8 cellular contexts compared by ENCODE assay signal in the genomic region with DNA sequence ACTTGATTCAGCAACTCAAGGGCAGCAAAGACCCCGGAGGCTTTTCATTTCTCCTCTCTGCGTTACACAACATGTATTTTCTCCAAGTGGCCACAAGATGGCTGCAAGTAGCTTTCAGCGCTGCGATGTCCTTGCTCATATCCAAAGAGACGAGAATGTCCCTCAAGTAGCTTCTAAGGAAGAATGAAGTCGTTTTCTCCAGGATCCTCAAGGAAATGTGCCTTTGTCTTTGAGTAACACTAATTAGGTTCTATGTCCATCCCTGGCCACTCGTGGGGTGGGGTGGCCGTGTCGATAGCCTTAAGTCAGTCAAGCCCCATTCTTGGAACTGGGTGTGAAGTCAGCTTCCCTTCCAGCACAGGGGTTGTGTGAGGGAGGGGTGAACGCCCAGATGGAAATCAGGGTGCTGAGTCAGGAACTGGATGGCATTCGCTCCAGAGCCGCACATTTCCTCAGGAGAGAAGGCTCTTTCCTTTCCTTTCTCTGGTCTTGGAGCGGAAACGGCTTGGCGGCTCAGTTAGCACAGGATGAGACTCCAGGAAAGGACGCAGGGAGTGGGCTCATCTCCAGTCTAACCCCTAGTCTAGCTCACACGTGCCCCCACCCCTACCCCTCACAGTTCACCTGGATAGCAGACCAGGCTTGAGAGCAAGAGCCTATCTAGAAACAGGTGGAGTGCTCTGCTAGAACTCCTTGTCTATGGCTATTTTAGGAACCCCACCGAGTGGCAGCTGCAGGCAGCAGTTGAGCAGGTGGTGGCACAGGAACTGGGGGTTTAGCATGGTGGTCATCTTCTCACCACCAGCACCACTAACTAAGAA. TPM values are rescaled to one million over a fixed set of nuclear protein-coding genes. Genes with fewer than 3 reads are reported as not detected.
A peak's percentile ranks its signal among the peaks of the same experiment; 100 is the strongest.
DNase-seq lines count a peak whose midpoint lies in the region; ATAC-seq, FAIRE-seq and TF ChIP-seq lines count a peak whose summit lies in the region.

No MANE protein-coding gene starts in this region.

- no peak for TF ChIP-seq POLR2A in GM12878 (IDR thresholded peaks at IDR 0.05; ENCODE audit: low read depth, low read length)
- no peak for TF ChIP-seq POLR2A in gastrocnemius medialis (IDR thresholded peaks at IDR 0.05)

- SMC1A ChIA-PET in GM12878 (lab: Charles Lee; ENCODE audit: uncharacterized antibody, unreplicated experiment) = interaction anchor here (1.0 to 1.1 kb wide), 2 partner anchors 254 to 256 kb away, joined by 3 to 4 read pairs; partner anchors contain the start of gene NXPE4

- H3K4me2 ChIP-seq in MM.1S (ENCODE audit: low read depth, low read length) (peak overlapping the region; percentile 95), GM12878 (ENCODE audit: control insufficient read depth, insufficient read depth) (no peak overlapping the region)

- H4K20me1 ChIP-seq in MM.1S (ENCODE audit: insufficient read depth, low read length) (no peaks in the 10 kb centered on the region), GM12878 (ENCODE audit: control insufficient read depth, insufficient read depth) (no peaks in the 10 kb centered on the region)

- H3K79me2 ChIP-seq in MM.1S (ENCODE audit: low read length) = no peaks in the 10 kb centered on the region
- no peaks in the 10 kb centered on the region for H3K79me2 ChIP-seq in GM12878 (ENCODE audit: control insufficient read depth, insufficient read depth, low read length)

- H3K36me3 ChIP-seq in MM.1S (replicated peaks; ENCODE audit: insufficient read depth, low read length) (no peaks in the 10 kb centered on the region), GM12878 (ENCODE audit: control insufficient read depth in 2 of 2, insufficient read depth in 2 of 2, low read length in 1 of 2) (no peaks in the 10 kb centered on the region), iPS DF 6.9 (ENCODE audit: control insufficient read depth, insufficient read depth, low read length) (no peaks in the 10 kb centered on the region), gastrocnemius medialis (no peaks in the 10 kb centered on the region)

- H3K4me1 ChIP-seq in MM.1S (ENCODE audit: low read length) (peaks cover 30% of the 10 kb centered on the region), GM12878 (ENCODE audit: control insufficient read depth, insufficient read depth, low read length) (no peaks in the 10 kb centered on the region), iPS DF 6.9 (ENCODE audit: control insufficient read depth, insufficient read depth, low read length) (0 out of 2 replicates have a peak, but pooled peaks cover 2% of the 10 kb centered on the region), gastrocnemius medialis (peaks cover 7 to 8% of the 10 kb centered on the region in 2 donors)

- ATAC-seq in GM12878 = peak; percentile 83
- ATAC-seq in gastrocnemius medialis = peak; percentile 70 to 88
- no peak for ATAC-seq in GM18520 (IDR thresholded peaks at IDR 0.05; ENCODE audit: unreplicated experiment)

- H3K27ac ChIP-seq in MM.1S (ENCODE audit: low read length) = peak overlapping the region; percentile 91
- H3K27ac ChIP-seq in GM12878 (ENCODE audit: control insufficient read depth, insufficient read depth) = no peak overlapping the region
- H3K27ac ChIP-seq in iPS DF 6.9 (ENCODE audit: low read length) = no peak overlapping the region
- peak overlapping the region in 3 of 4 donors; percentile 2 to 29 (median 14) for H3K27ac ChIP-seq in gastrocnemius medialis

- no peaks in the 10 kb centered on the region for H3K9me3 ChIP-seq in MM.1S (replicated peaks; ENCODE audit: insufficient read depth, low read length)
- no peaks in the 10 kb centered on the region for H3K9me3 ChIP-seq in GM12878 (replicated peaks; ENCODE audit: control insufficient read depth, insufficient read depth, low read length)
- H3K9me3 ChIP-seq in iPS DF 6.9 (ENCODE audit: control insufficient read depth, insufficient read depth, low read length) = no peaks in the 10 kb centered on the region
- no peaks in the 10 kb centered on the region for H3K9me3 ChIP-seq in gastrocnemius medialis

- no peak for TF ChIP-seq EP300 in GM12878 (IDR thresholded peaks at IDR 0.05; ENCODE audit: borderline replicate concordance in 1 of 2, control insufficient read depth in 1 of 2, low read depth in 2 of 2, low read length in 2 of 2)

- no peaks in the 10 kb centered on the region for H3K9me2 ChIP-seq in MM.1S (replicated peaks; ENCODE audit: insufficient read depth, low read length)

- H3F3A ChIP-seq in MM.1S (ENCODE audit: insufficient read depth, low read length) = peaks cover 29% of the 10 kb centered on the region

- CTCF ChIA-PET in GM12878 (lab: Yijun Ruan, JAX) = interaction anchor here (0.8 to 1.3 kb wide), 7 partner anchors 9 to 254 kb away, joined by 3 to 7 read pairs (median 4); no protein-coding TSS in a partner anchor

- POLR2A ChIA-PET in GM12878 (lab: Charles Lee) = no interaction called here

- no TSS peak for BruUV-seq in GM12878 (replicated peaks; lab: Mats Ljungman, UMichigan)

- RAD21 ChIA-PET in GM12878 (lab: Charles Lee; ENCODE audit: unreplicated experiment) = interaction anchor here (0.9 kb wide), 1 partner anchor 255 kb away, joined by 3 read pairs; the partner anchor contains the start of gene NXPE4

- intact Hi-C loops in GM12878 (cut with micrococcal nuclease; ENCODE audit: unreplicated experiment) = loop anchor here (5.0 kb wide), 1 partner anchor 267 kb away; no protein-coding TSS in a partner anchor
- intact Hi-C loops in gastrocnemius medialis (cut with DNase I; ENCODE audit: low total_unique reads) = loop anchor here (2.0 to 10.0 kb wide), 3 partner anchors 98 to 422 kb away; partner anchors contain the start of gene REXO2

- H2AFZ ChIP-seq in MM.1S (ENCODE audit: low read length) (peak overlapping the region; percentile 77), GM12878 (ENCODE audit: control insufficient read depth, low read depth, low read length) (no peak overlapping the region)

- TF ChIP-seq RAD21 in GM12878 (IDR thresholded peaks at IDR 0.05; ENCODE audit: insufficient read depth, low read depth, low read length) = peak; percentile 74

- peak overlapping the region; percentile 73 for H3K9ac ChIP-seq in MM.1S (ENCODE audit: low read length)
- H3K9ac ChIP-seq in GM12878 (ENCODE audit: control insufficient read depth, insufficient read depth, low read length) = no peak overlapping the region

- in situ Hi-C loops in GM12878 (cut with MboI) = loop anchor here (10.0 kb wide), 1 partner anchor 254 kb away; the partner anchor contains the start of gene NXPE4
- in situ Hi-C loops in gastrocnemius medialis (cut with MboI; ENCODE audit: low sequenced_read_pairs in 4 of 4) = loop anchor here (10.0 to 25.0 kb wide), 4 partner anchors 94 to 424 kb away; partner anchors contain the start of gene REXO2 (in 1 of the 4)

- peak; percentile 62 for FAIRE-seq in GM12878 (lab: Jason Lieb, UNC)

- 21% methylated on average over 18 of the region's 18 CpGs for WGBS in GM12878 (ENCODE audit: insufficient coverage, insufficient replicate concordance, low lambda C conversion rate, missing lambda C conversion rate)
- no CpG with 5 or more reads among the region's 18 CpGs for WGBS in iPS DF 6.9 (ENCODE audit: insufficient coverage, insufficient read length)

- peak; percentile 81 for TF ChIP-seq CTCF in AG09309 (IDR thresholded peaks at IDR 0.05; ENCODE audit: control insufficient read depth, insufficient read depth, low read depth, low read length, missing control alignments)
- peak; percentile 76 for TF ChIP-seq CTCF in GM12875 (IDR thresholded peaks at IDR 0.05; ENCODE audit: borderline replicate concordance, insufficient read depth, low read depth, low read length)
- peak; percentile 87 for TF ChIP-seq CTCF in MM.1S (IDR thresholded peaks at IDR 0.05; ENCODE audit: low read length)
- peak; percentile 71 to 76 (median 72) for TF ChIP-seq CTCF in GM12878 (IDR thresholded peaks at IDR 0.05 in 2 of 3, conservative IDR thresholded peaks at IDR 0.05 in 1 of 3; ENCODE audit: control insufficient read depth in 2 of 3, extremely low read depth in 1 of 3, insufficient read depth in 1 of 3, low read depth in 3 of 3, low read length in 3 of 3)
- peak; percentile 61 to 82 (median 79) for TF ChIP-seq CTCF in gastrocnemius medialis (IDR thresholded peaks at IDR 0.05 in 4 of 5, conservative IDR thresholded peaks at IDR 0.05 in 1 of 5)

- peak; percentile 57 for DNase-seq in AG09309 (ENCODE audit: low read depth)
- peak; percentile 89 for DNase-seq in MM.1S
- DNase-seq in SHP77 treated with DMSO at 0.1 percent for 48 hours (lab: John Stamatoyannopoulos, UW) = peak; percentile 54
- no peak for DNase-seq in GM12878 (ENCODE audit: low read depth, low spot score)
- peak; percentile 48 for DNase-seq in iPS DF 6.9 (ENCODE audit: low read depth, low spot score)
- DNase-seq in gastrocnemius medialis = peak in 1 of 2 donors; percentile 47

- H3K4me3 ChIP-seq in AG09309 (ENCODE audit: control insufficient read depth, low read depth, low read length) = peak overlapping the region; percentile 38
- H3K4me3 ChIP-seq in GM12875 (ENCODE audit: low read depth, low read length) = no peak overlapping the region
- H3K4me3 ChIP-seq in MM.1S (ENCODE audit: low read length) = peak overlapping the region; percentile 62
- H3K4me3 ChIP-seq in GM12878 = no peak overlapping the region
- no peak overlapping the region for H3K4me3 ChIP-seq in iPS DF 6.9 (ENCODE audit: low read length)
- H3K4me3 ChIP-seq in gastrocnemius medialis = peak overlapping the region in 3 of 4 donors; percentile 18 to 37 (median 34)

- no peaks in the 10 kb centered on the region for H3K27me3 ChIP-seq in MM.1S (replicated peaks; ENCODE audit: insufficient read depth, low read length)
- peaks cover 0 to 4% of the 10 kb centered on the region in 2 experiments; a peak in 2 of 4 replicates for H3K27me3 ChIP-seq in GM12878 (replicated peaks in 1 of 2; ENCODE audit: control insufficient read depth in 2 of 2, insufficient read depth in 2 of 2, low read length in 1 of 2)
- H3K27me3 ChIP-seq in iPS DF 6.9 (ENCODE audit: control insufficient read depth, insufficient read depth, low read length) = no peaks in the 10 kb centered on the region
- no peaks in the 10 kb centered on the region for H3K27me3 ChIP-seq in gastrocnemius medialis

RNA-seq across cellular contexts. Expression of gene NNMT, which starts 44.3 kb away (rescaled TPM):
- total RNA-seq in GM12878 (2013; cell fraction: nucleolus; rRNA removed) = not detected in 2 replicates
- total RNA-seq in GM12878 (2014; rRNA removed) = not detected in 2 replicates
- total RNA-seq in GM12878 (2014; rRNA removed; fragmentation: Illumina TruSeq; extraction: Trizol) = not detected in 2 replicates
- not detected in 2 replicates for total RNA-seq in GM12878 (2021)
- polyA plus RNA-seq in GM12878 (2011; ENCODE audit: low read depth) = not detected
- polyA plus RNA-seq in GM12878 (2011; rRNA removed) = not detected in 2 replicates
- not detected in 2 replicates for polyA plus RNA-seq in GM12878 (2011; cell fraction: cytosol; rRNA removed)
- polyA plus RNA-seq in GM12878 (2011; cell fraction: nucleus; rRNA removed) = not detected in 2 replicates
- not detected in 2 replicates for polyA plus RNA-seq in GM12878 (2012)
- polyA plus RNA-seq in GM12878 (2014; fragmentation: Illumina TruSeq; extraction: Trizol) = not detected in 2 replicates
- polyA plus RNA-seq in GM12878 (2014; fragmentation: Nextera tagmentation; extraction: Ambion mirVana) = not detected
- not detected in 2 replicates for polyA plus RNA-seq in GM12878 (2014; rRNA removed)
- polyA plus RNA-seq in GM12878 (2016; fragmentation: Nextera tagmentation; extraction: Ambion mirVana) = under 1 TPM in 1 of 2 experiments, not detected in 1; 0.46 TPM
- not detected in 2 replicates for polyA minus RNA-seq in GM12878 (2011; rRNA and poly(A)+ RNA removed)
- 2.1 and 2.2 TPM in 2 replicates for polyA minus RNA-seq in GM12878 (2011; cell fraction: cytosol; rRNA and poly(A)+ RNA removed)
- 0.38 TPM in 1 of 2 replicates, not detected in the other for polyA minus RNA-seq in GM12878 (2011; cell fraction: nucleus; rRNA and poly(A)+ RNA removed)
- 100 to 1,000 TPM; 157 to 968 (median 541) TPM for total RNA-seq in gastrocnemius medialis

RNA-seq across cellular contexts. Expression of gene C11orf71, which starts 59.8 kb away (rescaled TPM):
- total RNA-seq in GM12878 (2013; cell fraction: nucleolus; rRNA removed) = 15.1 and 16.8 TPM in 2 replicates
- total RNA-seq in GM12878 (2014; rRNA removed) = 7.7 and 9.4 TPM in 2 replicates
- total RNA-seq in GM12878 (2014; rRNA removed; fragmentation: Illumina TruSeq; extraction: Trizol) = 5.3 and 6.0 TPM in 2 replicates
- 6.5 and 7.3 TPM in 2 replicates for total RNA-seq in GM12878 (2021)
- polyA plus RNA-seq in GM12878 (2011; ENCODE audit: low read depth) = 2.7 TPM
- polyA plus RNA-seq in GM12878 (2011; rRNA removed) = 8.7 and 12.0 TPM in 2 replicates
- 6.5 and 7.1 TPM in 2 replicates for polyA plus RNA-seq in GM12878 (2011; cell fraction: cytosol; rRNA removed)
- polyA plus RNA-seq in GM12878 (2011; cell fraction: nucleus; rRNA removed) = 8.7 and 12.3 TPM in 2 replicates
- 4.4 and 4.6 TPM in 2 replicates for polyA plus RNA-seq in GM12878 (2012)
- 4.9 and 5.4 TPM in 2 replicates for polyA plus RNA-seq in GM12878 (2014; fragmentation: Illumina TruSeq; extraction: Trizol)
- 1 to 10 TPM; 1.4 to 3.4 TPM for polyA plus RNA-seq in GM12878 (2014; fragmentation: Nextera tagmentation; extraction: Ambion mirVana)
- polyA plus RNA-seq in GM12878 (2014; rRNA removed) = 9.1 and 10.4 TPM in 2 replicates
- 10 to 100 TPM in 1 of 2 experiments, 1 to 10 TPM in 1; 8.2 to 12.0 TPM for polyA plus RNA-seq in GM12878 (2016; fragmentation: Nextera tagmentation; extraction: Ambion mirVana)
- 8.6 and 9.2 TPM in 2 replicates for polyA minus RNA-seq in GM12878 (2011; rRNA and poly(A)+ RNA removed)
- 2.7 and 3.0 TPM in 2 replicates for polyA minus RNA-seq in GM12878 (2011; cell fraction: cytosol; rRNA and poly(A)+ RNA removed)
- 18.4 and 19.5 TPM in 2 replicates for polyA minus RNA-seq in GM12878 (2011; cell fraction: nucleus; rRNA and poly(A)+ RNA removed)
- total RNA-seq in gastrocnemius medialis = 10 to 100 TPM in 1 of 4 donors, 1 to 10 TPM in 3; 3.4 to 18.0 (median 8.7) TPM

RNA-seq across cellular contexts. Expression of gene RBM7, which starts 59.9 kb away (rescaled TPM):
- total RNA-seq in GM12878 (2013; cell fraction: nucleolus; rRNA removed) = 20.8 and 22.0 TPM in 2 replicates
- total RNA-seq in GM12878 (2014; rRNA removed) (21.5 and 21.7 TPM in 2 replicates), GM12878 (2014; rRNA removed; fragmentation: Illumina TruSeq; extraction: Trizol) (29.0 TPM in 2 replicates), GM12878 (2021) (17.2 and 19.5 TPM in 2 replicates), gastrocnemius medialis (10 to 100 TPM in 3 of 4 donors, 1 to 10 TPM in 1; 6.2 to 14.9 (median 11.6) TPM)
- polyA plus RNA-seq in GM12878 (2011; ENCODE audit: low read depth) = 11.7 TPM
- polyA plus RNA-seq in GM12878 (2011; rRNA removed) (46.2 and 48.3 TPM in 2 replicates), GM12878 (2014; fragmentation: Illumina TruSeq; extraction: Trizol) (32.2 and 45.1 TPM in 2 replicates), GM12878 (2014; fragmentation: Nextera tagmentation; extraction: Ambion mirVana) (10 to 100 TPM; 21.6 to 28.9 TPM), GM12878 (2014; rRNA removed) (14.5 and 17.0 TPM in 2 replicates), GM12878 (2016; fragmentation: Nextera tagmentation; extraction: Ambion mirVana) (10 to 100 TPM; 23.2 to 29.5 TPM)
- polyA plus RNA-seq in GM12878 (2011; cell fraction: cytosol; rRNA removed) = 20.1 and 21.3 TPM in 2 replicates
- 10.6 and 13.5 TPM in 2 replicates for polyA plus RNA-seq in GM12878 (2011; cell fraction: nucleus; rRNA removed)
- 21.4 and 25.3 TPM in 2 replicates for polyA plus RNA-seq in GM12878 (2012)
- polyA minus RNA-seq in GM12878 (2011; rRNA and poly(A)+ RNA removed) = 52.5 and 93.1 TPM in 2 replicates
- polyA minus RNA-seq in GM12878 (2011; cell fraction: cytosol; rRNA and poly(A)+ RNA removed) = 25.4 and 30.3 TPM in 2 replicates
- polyA minus RNA-seq in GM12878 (2011; cell fraction: nucleus; rRNA and poly(A)+ RNA removed) = 16.7 and 23.0 TPM in 2 replicates

Comparison
In these comparisons a context has a peak if more than half of its experiments do, and no peak if none do; other contexts are left out.
1. H3K4me3 ChIP-seq: peak in AG09309 (single experiment), MM.1S (single experiment) and gastrocnemius medialis (3 of 4); none in GM12875 (single experiment), GM12878 (single experiment) and iPS DF 6.9 (single experiment).
2. H3K27ac ChIP-seq: peak in MM.1S (single experiment) and gastrocnemius medialis (3 of 4); none in GM12878 (single experiment) and iPS DF 6.9 (single experiment).
3. RNA of gene NNMT, which starts 44.3 kb away (total RNA-seq): 157 to 968 TPM in gastrocnemius medialis; not detected in GM12878; every median in the first group is over 100 times any median in the second.
4. Peak in every context shown above with its lines, with median percentiles within 50 percentile points of each other: CTCF ChIP-seq.